ENCODE assay signal across 7 cellular contexts in the genomic region with DNA sequence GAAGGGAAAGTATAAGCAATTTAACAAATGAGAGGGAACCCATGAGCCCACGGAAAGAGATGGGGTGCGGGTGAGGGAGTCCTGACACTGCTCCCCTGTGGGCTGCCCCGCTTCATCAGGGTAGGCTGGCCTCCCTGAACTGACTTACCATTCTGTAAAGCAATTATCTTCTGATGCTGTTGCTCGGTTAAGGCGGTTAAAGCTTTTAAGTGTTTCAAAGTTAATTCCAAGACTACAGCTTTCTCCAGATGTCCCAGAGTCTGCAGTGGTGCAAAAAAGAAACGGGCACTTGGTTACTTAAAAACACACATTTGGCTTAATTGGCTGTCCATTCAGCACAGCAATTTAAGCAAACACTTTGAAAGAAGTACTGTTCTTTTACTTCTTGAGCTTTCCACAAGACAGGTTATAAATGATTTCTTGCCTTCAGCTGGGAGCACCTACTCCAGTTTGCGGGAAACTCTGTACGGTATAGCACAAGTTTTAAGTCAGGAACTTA. TPM values are rescaled to one million over a fixed set of nuclear protein-coding genes. Genes with fewer than 3 reads are reported as not detected.
A peak's percentile ranks its signal among the peaks of the same experiment; 100 is the strongest.
DNase-seq lines count a peak whose midpoint lies in the region; ATAC-seq, FAIRE-seq and TF ChIP-seq lines count a peak whose summit lies in the region.

No MANE protein-coding gene starts in this region.

- peaks cover 30 to 46% (median 38%) of the 10 kb centered on the region in 3 donors for H3K4me1 Mint-ChIP-seq in IgD-negative memory B cell
- H3K4me1 Mint-ChIP-seq in activated naive CD8-positive, alpha-beta T cell treated with anti-CD3 and anti-CD28 coated beads for 36 hours = peaks cover 25% of the 10 kb centered on the region

- H3K9me3 ChIP-seq in stomach (no peaks in the 10 kb centered on the region), small intestine (ENCODE audit: control insufficient read depth, low read depth) (no peaks in the 10 kb centered on the region)

- H3K27me3 Mint-ChIP-seq in IgD-negative memory B cell = no peaks in the 10 kb centered on the region
- H3K27me3 Mint-ChIP-seq in activated naive CD8-positive, alpha-beta T cell treated with anti-CD3 and anti-CD28 coated beads for 36 hours = peaks cover 85% of the 10 kb centered on the region

- no peak for FAIRE-seq in small intestine (lab: Jason Lieb, UNC)

- H3K36me3 Mint-ChIP-seq in IgD-negative memory B cell = peaks cover 4% of the 10 kb centered on the region
- H3K36me3 Mint-ChIP-seq in activated naive CD8-positive, alpha-beta T cell treated with anti-CD3 and anti-CD28 coated beads for 36 hours = no peaks in the 10 kb centered on the region

- WGBS in stomach, 5 donors = 7 to 23% (median 12%) methylated on average over 8 of the region's 8 CpGs
- 22 to 28% (median 28%) methylated on average over 8 of the region's 8 CpGs for WGBS in small intestine, 3 donors

- no peak for ATAC-seq in HG02885 (IDR thresholded peaks at IDR 0.05; ENCODE audit: poor library complexity, unreplicated experiment)

- H3K4me3 Mint-ChIP-seq in IgD-negative memory B cell = peak overlapping the region; percentile 97 to 100 (median 98)
- H3K4me3 Mint-ChIP-seq in activated naive CD8-positive, alpha-beta T cell treated with anti-CD3 and anti-CD28 coated beads for 36 hours = peak overlapping the region; percentile 78

- no peaks in the 10 kb centered on the region for H3K36me3 ChIP-seq in stomach
- H3K36me3 ChIP-seq in small intestine (ENCODE audit: control insufficient read depth in 2 of 2, insufficient read depth in 2 of 2, low read length in 2 of 2) = no peaks in the 10 kb centered on the region

- H3K4me1 ChIP-seq in stomach (peaks cover 22 to 69% (median 54%) of the 10 kb centered on the region in 4 donors), small intestine (ENCODE audit: control insufficient read depth in 2 of 2, insufficient read depth in 1 of 2, low read depth in 1 of 2, low read length in 1 of 2) (peaks cover 0 to 9% of the 10 kb centered on the region in 2 donors)

- H3K4me3 ChIP-seq in stomach (peak overlapping the region; percentile 63 to 64 (median 64)), small intestine (ENCODE audit: low read depth in 1 of 2, low read length in 2 of 2) (peak overlapping the region in 1 of 2 donors; percentile 69)

- peak overlapping the region; percentile 83 to 97 (median 93) for H3K27ac ChIP-seq in stomach
- H3K27ac ChIP-seq in small intestine (ENCODE audit: low read depth in 1 of 2, low read length in 1 of 2) = peak overlapping the region in 1 of 2 donors; percentile 83

- no peak for TF ChIP-seq POLR2A in stomach (IDR thresholded peaks at IDR 0.05)

- no peak for TF ChIP-seq EP300 in stomach (IDR thresholded peaks at IDR 0.05)

- H3K27me3 ChIP-seq in stomach = peaks cover 0 to 70% (median 25%) of the 10 kb centered on the region in 3 donors
- no peaks in the 10 kb centered on the region for H3K27me3 ChIP-seq in small intestine (ENCODE audit: control insufficient read depth in 2 of 2, insufficient read depth in 2 of 2, low read length in 2 of 2)

- peak overlapping the region; percentile 95 to 99 (median 95) for H3K27ac Mint-ChIP-seq in IgD-negative memory B cell
- H3K27ac Mint-ChIP-seq in activated naive CD8-positive, alpha-beta T cell treated with anti-CD3 and anti-CD28 coated beads for 36 hours = no peak overlapping the region

- TF ChIP-seq CTCF in stomach (IDR thresholded peaks at IDR 0.05) = no peak

- no peak for DNase-seq in activated naive CD8-positive, alpha-beta T cell treated with anti-CD3 and anti-CD28 coated beads for 36 hours
- DNase-seq in inferior parietal cortex (ENCODE audit: extremely low spot score) (peak; percentile 63), stomach (no peak), GOT3 (lab: John Stamatoyannopoulos, UW) (no peak), small intestine (no peak)

- intact Hi-C loops in stomach (cut with DNase I; ENCODE audit: low total_unique reads) = no loop called here

- no peaks in the 10 kb centered on the region for H3K9me3 Mint-ChIP-seq in IgD-negative memory B cell
- H3K9me3 Mint-ChIP-seq in activated naive CD8-positive, alpha-beta T cell treated with anti-CD3 and anti-CD28 coated beads for 36 hours = no peaks in the 10 kb centered on the region

RNA-seq across cellular contexts. Expression of gene BHLHE41, which starts 1.3 kb away (rescaled TPM):
- 19.0 TPM for polyA plus RNA-seq in IgD-negative memory B cell
- not detected for total RNA-seq in activated naive CD8-positive, alpha-beta T cell treated with anti-CD3 and anti-CD28 coated beads for 36 hours
- 1 to 10 TPM in 3 of 5 donors, under 1 TPM in 1, not detected in 1; 0.29 to 4.7 (median 1.9) TPM for total RNA-seq in stomach
- polyA plus RNA-seq in stomach = 1 to 10 TPM; 1.4 to 2.4 (median 1.8) TPM
- 1 to 10 TPM in 1 of 3 donors, under 1 TPM in 2; 0.54 to 1.4 (median 0.67) TPM for polyA plus RNA-seq in small intestine
